ENCODE assay signal across 1 cellular context in genomic region chr4:138992676-138993075, GRCh38.
TF ChIP-seq lines count a peak whose summit lies in the region.

No MANE protein-coding gene starts in this region.

TF ChIP-seq in H1, 55 proteins besides CTCF, POLR2A, EP300 and RAD21:
- TF ChIP-seq JUN (IDR thresholded peaks at IDR 0.05; ENCODE audit: low read depth, low read length) (no peak), CHD1 (IDR thresholded peaks at IDR 0.05; ENCODE audit: low read depth, low read length) (no peak)
